ENCODE assay signal across 1 cellular context in the genomic region with DNA sequence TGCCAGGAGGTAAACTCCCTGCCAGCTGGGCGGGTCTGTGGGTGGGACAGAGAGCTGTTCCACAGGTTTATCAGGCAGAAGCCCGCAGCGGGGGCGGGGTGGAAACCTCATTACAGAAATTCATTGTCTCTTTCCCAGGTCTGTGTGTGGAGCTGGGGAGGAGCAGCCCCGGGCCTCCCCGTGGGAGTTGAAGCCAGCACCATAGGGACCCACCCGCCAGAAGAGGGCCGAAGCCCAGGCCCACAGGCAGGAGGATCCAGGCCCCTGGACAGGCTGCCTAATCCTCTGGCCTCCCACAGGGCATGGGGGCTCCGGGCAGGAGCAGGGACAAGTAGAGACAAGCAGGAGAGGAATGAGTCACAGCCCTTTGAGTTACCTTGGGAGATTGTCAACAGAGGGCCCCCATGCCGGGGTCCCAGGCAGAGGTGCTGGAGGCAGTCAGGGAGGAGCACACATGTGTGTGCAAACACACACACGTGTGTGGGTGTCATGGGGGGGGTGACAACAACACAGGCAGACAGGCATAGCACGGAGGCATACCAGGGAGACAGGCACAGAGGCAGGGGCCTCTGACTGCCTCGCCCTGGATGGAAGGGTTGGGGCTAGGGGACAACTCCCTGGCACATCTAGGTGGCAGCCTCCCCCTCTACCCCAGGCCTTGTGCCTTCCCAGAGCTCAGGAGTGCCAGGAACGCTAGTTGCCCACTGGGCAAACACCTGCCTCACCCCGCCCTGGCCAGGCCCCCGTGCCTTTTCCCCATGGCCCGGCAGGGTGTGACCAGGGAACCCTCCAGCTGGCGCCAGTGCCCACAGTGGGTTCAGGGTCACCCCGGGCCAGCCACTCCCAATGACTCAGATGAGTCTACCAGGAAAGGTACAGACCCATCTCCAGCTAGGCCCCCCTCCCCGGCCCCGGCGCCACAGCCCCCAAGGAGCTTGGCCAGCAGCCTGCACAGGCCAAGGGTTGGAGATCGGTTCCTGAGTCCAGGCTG.
TF ChIP-seq lines count a peak whose summit lies in the region.

No MANE protein-coding gene starts in this region.

TF ChIP-seq in HepG2, 621 proteins besides CTCF, POLR2A, EP300 and RAD21 (continues in another document):
- 0 out of 2 replicates have a peak, but pooled peaks have one; percentile 49 for TF ChIP-seq SIN3A (IDR thresholded peaks at IDR 0.05; ENCODE audit: borderline replicate concordance, low read depth, low read length)
- TF ChIP-seq ZNF564 (CRISPR knock-in tag; IDR thresholded peaks at IDR 0.05): peak; percentile 43; the same call in 1 of the 2 replicates
- TF ChIP-seq, protein P1, sequence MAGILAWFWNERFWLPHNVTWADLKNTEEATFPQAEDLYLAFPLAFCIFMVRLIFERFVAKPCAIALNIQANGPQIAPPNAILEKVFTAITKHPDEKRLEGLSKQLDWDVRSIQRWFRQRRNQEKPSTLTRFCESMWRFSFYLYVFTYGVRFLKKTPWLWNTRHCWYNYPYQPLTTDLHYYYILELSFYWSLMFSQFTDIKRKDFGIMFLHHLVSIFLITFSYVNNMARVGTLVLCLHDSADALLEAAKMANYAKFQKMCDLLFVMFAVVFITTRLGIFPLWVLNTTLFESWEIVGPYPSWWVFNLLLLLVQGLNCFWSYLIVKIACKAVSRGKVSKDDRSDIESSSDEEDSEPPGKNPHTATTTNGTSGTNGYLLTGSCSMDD (CRISPR knock-in tag; IDR thresholded peaks at IDR 0.05): no peak
- no peak for TF ChIP-seq ZNF776 (CRISPR knock-in tag; IDR thresholded peaks at IDR 0.05)
- peak; percentile 46; the same call in 1 of the 2 replicates for TF ChIP-seq ATF3 (CRISPR knock-in tag; IDR thresholded peaks at IDR 0.05)
- TF ChIP-seq ZNF264 (CRISPR knock-in tag; IDR thresholded peaks at IDR 0.05): no peak
- TF ChIP-seq ETV6 (CRISPR knock-in tag; conservative IDR thresholded peaks at IDR 0.05): no peak
- TF ChIP-seq ZNF230 (CRISPR knock-in tag; IDR thresholded peaks at IDR 0.05): 0 out of 2 replicates have a peak, but pooled peaks have one; percentile 39
- no peak for TF ChIP-seq SRY (CRISPR knock-in tag; IDR thresholded peaks at IDR 0.05)
- 0 out of 2 replicates have a peak, but pooled peaks have one; percentile 32 for TF ChIP-seq ZNF580 (CRISPR knock-in tag; IDR thresholded peaks at IDR 0.05; ENCODE audit: borderline replicate concordance, low read depth)
- TF ChIP-seq HIVEP1 (CRISPR knock-in tag; IDR thresholded peaks at IDR 0.05): no peak
- TF ChIP-seq ZNF549 (CRISPR knock-in tag; IDR thresholded peaks at IDR 0.05): no peak
- TF ChIP-seq JUN (CRISPR knock-in tag; IDR thresholded peaks at IDR 0.05): peak; percentile 72
- no peak for TF ChIP-seq ZNF713 (CRISPR knock-in tag; IDR thresholded peaks at IDR 0.05)
- TF ChIP-seq ZFY (CRISPR knock-in tag; IDR thresholded peaks at IDR 0.05): peak; percentile 45; the same call in 1 of the 2 replicates
- no peak for TF ChIP-seq ZNF431 (CRISPR knock-in tag; IDR thresholded peaks at IDR 0.05; ENCODE audit: borderline replicate concordance, low read depth)
- no peak for TF ChIP-seq NFIC (IDR thresholded peaks at IDR 0.05; ENCODE audit: low read length)
- TF ChIP-seq ZNF660 (CRISPR knock-in tag; IDR thresholded peaks at IDR 0.05; ENCODE audit: borderline replicate concordance, low read depth): no peak
- TF ChIP-seq MAX (IDR thresholded peaks at IDR 0.05): peak; percentile 72; the same call in 1 of the 2 replicates
- TF ChIP-seq ISL2 (CRISPR knock-in tag; IDR thresholded peaks at IDR 0.05): no peak
- no peak for TF ChIP-seq ZNF646 (CRISPR knock-in tag; IDR thresholded peaks at IDR 0.05)
- TF ChIP-seq SP1 (IDR thresholded peaks at IDR 0.05): no peak
- TF ChIP-seq SP1 (CRISPR knock-in tag; IDR thresholded peaks at IDR 0.05): no peak
- no peak for TF ChIP-seq BORCS8-MEF2B (CRISPR knock-in tag; IDR thresholded peaks at IDR 0.05)
- TF ChIP-seq ZNF138 (CRISPR knock-in tag; IDR thresholded peaks at IDR 0.05; ENCODE audit: low read depth): no peak
- TF ChIP-seq GTF3A (CRISPR knock-in tag; conservative IDR thresholded peaks at IDR 0.05): 0 out of 2 replicates have a peak, but pooled peaks have one; percentile 63
- TF ChIP-seq ZNF703 (CRISPR knock-in tag; IDR thresholded peaks at IDR 0.05; ENCODE audit: borderline replicate concordance): no peak
- peak; percentile 15; the same call in 1 of the 2 replicates for TF ChIP-seq SOX5 (CRISPR knock-in tag; IDR thresholded peaks at IDR 0.05; ENCODE audit: borderline replicate concordance)
- no peak for TF ChIP-seq SMAD1 (CRISPR knock-in tag; IDR thresholded peaks at IDR 0.05; ENCODE audit: borderline replicate concordance, low read depth)
- TF ChIP-seq SYNCRIP (IDR thresholded peaks at IDR 0.05; ENCODE audit: insufficient read depth, low read depth, low read length): no peak
- no peak for TF ChIP-seq GABPA (IDR thresholded peaks at IDR 0.05; ENCODE audit: low read depth, low read length)
- TF ChIP-seq GABPA (CRISPR knock-in tag; IDR thresholded peaks at IDR 0.05; ENCODE audit: low read depth): no peak
- TF ChIP-seq, protein P2, sequence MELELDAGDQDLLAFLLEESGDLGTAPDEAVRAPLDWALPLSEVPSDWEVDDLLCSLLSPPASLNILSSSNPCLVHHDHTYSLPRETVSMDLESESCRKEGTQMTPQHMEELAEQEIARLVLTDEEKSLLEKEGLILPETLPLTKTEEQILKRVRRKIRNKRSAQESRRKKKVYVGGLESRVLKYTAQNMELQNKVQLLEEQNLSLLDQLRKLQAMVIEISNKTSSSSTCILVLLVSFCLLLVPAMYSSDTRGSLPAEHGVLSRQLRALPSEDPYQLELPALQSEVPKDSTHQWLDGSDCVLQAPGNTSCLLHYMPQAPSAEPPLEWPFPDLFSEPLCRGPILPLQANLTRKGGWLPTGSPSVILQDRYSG (CRISPR knock-in tag; IDR thresholded peaks at IDR 0.05): no peak
- peak; percentile 26; the same call in 1 of the 2 replicates for TF ChIP-seq HNF4A (CRISPR knock-in tag; IDR thresholded peaks at IDR 0.05)
- TF ChIP-seq ZNF430 (CRISPR knock-in tag; IDR thresholded peaks at IDR 0.05): no peak
- TF ChIP-seq PCBP1 (IDR thresholded peaks at IDR 0.05; ENCODE audit: borderline replicate concordance, low read depth, low read length): no peak
- peak; percentile 79; the same call in 1 of the 2 replicates for TF ChIP-seq MTA1 (CRISPR knock-in tag; IDR thresholded peaks at IDR 0.05; ENCODE audit: borderline replicate concordance)
- peak; percentile 83 for TF ChIP-seq SAP130 (CRISPR knock-in tag; IDR thresholded peaks at IDR 0.05; ENCODE audit: low read depth)
- no peak for TF ChIP-seq TIGD3 (CRISPR knock-in tag; IDR thresholded peaks at IDR 0.05; ENCODE audit: borderline replicate concordance)
- TF ChIP-seq BHLHE40 (IDR thresholded peaks at IDR 0.05; ENCODE audit: low read length): peak; percentile 65
- no peak for TF ChIP-seq ZFP62 (CRISPR knock-in tag; IDR thresholded peaks at IDR 0.05)
- no peak for TF ChIP-seq MATR3 (CRISPR knock-in tag; IDR thresholded peaks at IDR 0.05)
- no peak for TF ChIP-seq CHCHD3 (CRISPR knock-in tag; IDR thresholded peaks at IDR 0.05)
- TF ChIP-seq, protein P3, sequence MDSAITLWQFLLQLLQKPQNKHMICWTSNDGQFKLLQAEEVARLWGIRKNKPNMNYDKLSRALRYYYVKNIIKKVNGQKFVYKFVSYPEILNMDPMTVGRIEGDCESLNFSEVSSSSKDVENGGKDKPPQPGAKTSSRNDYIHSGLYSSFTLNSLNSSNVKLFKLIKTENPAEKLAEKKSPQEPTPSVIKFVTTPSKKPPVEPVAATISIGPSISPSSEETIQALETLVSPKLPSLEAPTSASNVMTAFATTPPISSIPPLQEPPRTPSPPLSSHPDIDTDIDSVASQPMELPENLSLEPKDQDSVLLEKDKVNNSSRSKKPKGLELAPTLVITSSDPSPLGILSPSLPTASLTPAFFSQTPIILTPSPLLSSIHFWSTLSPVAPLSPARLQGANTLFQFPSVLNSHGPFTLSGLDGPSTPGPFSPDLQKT (CRISPR knock-in tag; IDR thresholded peaks at IDR 0.05; ENCODE audit: borderline replicate concordance): no peak
- TF ChIP-seq ZNF34 (CRISPR knock-in tag; IDR thresholded peaks at IDR 0.05; ENCODE audit: borderline replicate concordance): 0 out of 2 replicates have a peak, but pooled peaks have one; percentile 78
- TF ChIP-seq ZNF280B (CRISPR knock-in tag; IDR thresholded peaks at IDR 0.05; ENCODE audit: borderline replicate concordance): no peak; the same call in 1 of the 2 replicates
- TF ChIP-seq ATRX (CRISPR knock-in tag; IDR thresholded peaks at IDR 0.05; ENCODE audit: borderline replicate concordance): no peak
- no peak for TF ChIP-seq ZNF773 (CRISPR knock-in tag; IDR thresholded peaks at IDR 0.05; ENCODE audit: borderline replicate concordance)
- no peak for TF ChIP-seq RARG (CRISPR knock-in tag; IDR thresholded peaks at IDR 0.05; ENCODE audit: low read depth)
- no peak for TF ChIP-seq ZNF768 (CRISPR knock-in tag; IDR thresholded peaks at IDR 0.05)
- TF ChIP-seq, protein P4, sequence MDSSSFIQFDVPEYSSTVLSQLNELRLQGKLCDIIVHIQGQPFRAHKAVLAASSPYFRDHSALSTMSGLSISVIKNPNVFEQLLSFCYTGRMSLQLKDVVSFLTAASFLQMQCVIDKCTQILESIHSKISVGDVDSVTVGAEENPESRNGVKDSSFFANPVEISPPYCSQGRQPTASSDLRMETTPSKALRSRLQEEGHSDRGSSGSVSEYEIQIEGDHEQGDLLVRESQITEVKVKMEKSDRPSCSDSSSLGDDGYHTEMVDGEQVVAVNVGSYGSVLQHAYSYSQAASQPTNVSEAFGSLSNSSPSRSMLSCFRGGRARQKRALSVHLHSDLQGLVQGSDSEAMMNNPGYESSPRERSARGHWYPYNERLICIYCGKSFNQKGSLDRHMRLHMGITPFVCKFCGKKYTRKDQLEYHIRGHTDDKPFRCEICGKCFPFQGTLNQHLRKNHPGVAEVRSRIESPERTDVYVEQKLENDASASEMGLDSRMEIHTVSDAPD (CRISPR knock-in tag; IDR thresholded peaks at IDR 0.05): no peak
